ENCODE assay signal across 8 cellular contexts in the genomic region with DNA sequence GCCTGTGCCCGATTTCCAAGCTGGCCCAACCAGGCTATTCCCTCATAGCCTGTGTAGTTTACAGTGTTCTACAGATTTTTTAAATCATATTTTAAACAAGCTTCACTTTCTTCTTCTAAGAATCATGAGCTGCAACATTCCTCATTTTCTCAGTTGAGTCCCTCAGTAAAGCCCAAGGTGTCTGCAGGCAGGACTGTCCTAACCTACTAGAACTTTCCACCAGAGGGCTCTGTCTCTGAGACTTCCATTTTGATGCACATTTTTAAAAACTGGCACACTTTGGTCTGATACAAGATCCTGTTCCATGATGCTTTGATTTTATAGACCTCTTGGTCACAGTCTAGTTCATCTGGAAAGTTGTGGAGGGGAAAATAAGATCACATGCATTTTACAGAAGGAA. TPM values are rescaled to one million over a fixed set of nuclear protein-coding genes. Genes with fewer than 3 reads are reported as not detected.
DNase-seq lines count a peak whose midpoint lies in the region; ATAC-seq and TF ChIP-seq lines count a peak whose summit lies in the region.

No MANE protein-coding gene starts in this region.

- no peak overlapping the region for H3K4me3 ChIP-seq in CD4-positive, alpha-beta memory T cell (ENCODE audit: low read length in 2 of 2)
- no peak overlapping the region for H3K4me3 ChIP-seq in kidney epithelial cell (ENCODE audit: low read depth, low read length)

- intact Hi-C loops in CD4-positive, alpha-beta memory T cell (cut with micrococcal nuclease), result loop anchor here (1.0 to 5.0 kb wide), 5 partner anchors 24 to 133 kb away; no protein-coding TSS in a partner anchor
- intact Hi-C loops in sciatic nerve (cut with DNase I), result no loop called here

- H3K36me3 ChIP-seq in CD4-positive, alpha-beta memory T cell (ENCODE audit: insufficient read depth, low read length), result peaks cover 33% of the 10 kb centered on the region
- no peaks in the 10 kb centered on the region for H3K36me3 ChIP-seq in kidney epithelial cell (ENCODE audit: control insufficient read depth, insufficient read depth, low read length)

- no peaks in the 10 kb centered on the region for H3K27me3 ChIP-seq in CD4-positive, alpha-beta memory T cell (ENCODE audit: insufficient read depth, low read length)
- H3K27me3 ChIP-seq in kidney epithelial cell (ENCODE audit: control insufficient read depth, insufficient read depth, low read length), result no peaks in the 10 kb centered on the region

- POLR2A ChIA-PET in CD4-positive, alpha-beta memory T cell (lab: Charles Lee; ENCODE audit: partially characterized antibody), result interaction anchor here (0.8 to 6.6 kb wide), 11 partner anchors 10 to 116 kb away, joined by 3 to 92 read pairs (median 4); a partner anchor contains a TSS
- POLR2A ChIA-PET in activated CD8-positive, alpha-beta T cell treated with anti-CD3 and anti-CD28 coated beads, Interleukin-2, amount 10 ng/mL, durations not matched to agents 7 days and 5 days (lab: Charles Lee), result no interaction called here

- peak; percentile 53 for TF ChIP-seq CTCF in kidney epithelial cell (IDR thresholded peaks at IDR 0.05; ENCODE audit: insufficient read depth, low read length, poor library complexity, severe bottlenecking)

- peaks cover 0 to 1% (median 0%) of the 10 kb centered on the region in 8 donors for H3K9me3 Mint-ChIP-seq in CD4-positive, alpha-beta memory T cell
- H3K9me3 Mint-ChIP-seq in activated CD8-positive, alpha-beta T cell treated with anti-CD3 and anti-CD28 coated beads, Interleukin-2, amount 10 ng/mL, durations not matched to agents 7 days and 5 days (ENCODE audit: insufficient read depth), result no peaks in the 10 kb centered on the region

- peaks cover 63% of the 10 kb centered on the region for H3K4me1 ChIP-seq in CD4-positive, alpha-beta memory T cell (ENCODE audit: insufficient read depth, low read length)

- DNase-seq in CD4-positive, alpha-beta memory T cell, result peak; percentile 45 to 54 (median 51)
- peak; percentile 3 for DNase-seq in HCEC 1CT
- peak; percentile 45 for DNase-seq in activated CD8-positive, alpha-beta T cell treated with anti-CD3 and anti-CD28 coated beads, Interleukin-2, amount 10 ng/mL, durations not matched to agents 7 days and 5 days
- DNase-seq in kidney epithelial cell (ENCODE audit: low read depth), result no peak
- DNase-seq in sciatic nerve (ENCODE audit: low spot score), result no peak
- no peak for DNase-seq in NCI-H524 (lab: John Stamatoyannopoulos, UW)
- DNase-seq in globus pallidus (ENCODE audit: low spot score), result no peak
- no peak for DNase-seq in retina

- peaks cover 44 to 68% (median 56%) of the 10 kb centered on the region in 4 donors for H3K4me1 Mint-ChIP-seq in CD4-positive, alpha-beta memory T cell
- peaks cover 45% of the 10 kb centered on the region for H3K4me1 Mint-ChIP-seq in activated CD8-positive, alpha-beta T cell treated with anti-CD3 and anti-CD28 coated beads, Interleukin-2, amount 10 ng/mL, durations not matched to agents 7 days and 5 days (ENCODE audit: low read depth)

- peak overlapping the region; percentile 74 to 88 (median 84) for H3K27ac Mint-ChIP-seq in CD4-positive, alpha-beta memory T cell
- peak overlapping the region; percentile 30 for H3K27ac Mint-ChIP-seq in activated CD8-positive, alpha-beta T cell treated with anti-CD3 and anti-CD28 coated beads, Interleukin-2, amount 10 ng/mL, durations not matched to agents 7 days and 5 days

- peak overlapping the region in 4 of 8 donors; percentile 21 to 39 (median 28) for H3K4me3 Mint-ChIP-seq in CD4-positive, alpha-beta memory T cell
- no peak overlapping the region for H3K4me3 Mint-ChIP-seq in activated CD8-positive, alpha-beta T cell treated with anti-CD3 and anti-CD28 coated beads, Interleukin-2, amount 10 ng/mL, durations not matched to agents 7 days and 5 days

- H3K27ac ChIP-seq in CD4-positive, alpha-beta memory T cell (ENCODE audit: low read depth, low read length), result no peak overlapping the region

- no peaks in the 10 kb centered on the region for H3K27me3 Mint-ChIP-seq in CD4-positive, alpha-beta memory T cell
- H3K27me3 Mint-ChIP-seq in activated CD8-positive, alpha-beta T cell treated with anti-CD3 and anti-CD28 coated beads, Interleukin-2, amount 10 ng/mL, durations not matched to agents 7 days and 5 days (ENCODE audit: low read depth), result no peaks in the 10 kb centered on the region

- peak; percentile 30 for ATAC-seq in activated CD8-positive, alpha-beta T cell treated with anti-CD3 and anti-CD28 coated beads, Interleukin-2, amount 10 ng/mL, durations not matched to agents 7 days and 5 days
- ATAC-seq in sciatic nerve, result no peak

- CTCF ChIA-PET in CD4-positive, alpha-beta memory T cell (lab: Charles Lee; ENCODE audit: partially characterized antibody), result interaction anchor here (0.6 to 20.9 kb wide), 32 partner anchors 11 to 254 kb away, joined by 3 to 359 read pairs (median 6); a partner anchor contains a TSS
- CTCF ChIA-PET in activated CD8-positive, alpha-beta T cell treated with anti-CD3 and anti-CD28 coated beads, Interleukin-2, amount 10 ng/mL, durations not matched to agents 7 days and 5 days (lab: Charles Lee), result interaction anchor here (0.8 to 3.2 kb wide), 29 partner anchors 10 to 168 kb away, joined by 3 to 64 read pairs (median 6); a partner anchor contains a TSS

- H3K9me3 ChIP-seq in CD4-positive, alpha-beta memory T cell (ENCODE audit: control insufficient read depth in 1 of 2, low read length in 2 of 2), result no peaks in the 10 kb centered on the region

- peaks cover 31 to 39% of the 10 kb centered on the region in 2 donors for H3K36me3 Mint-ChIP-seq in CD4-positive, alpha-beta memory T cell
- peaks cover 17% of the 10 kb centered on the region for H3K36me3 Mint-ChIP-seq in activated CD8-positive, alpha-beta T cell treated with anti-CD3 and anti-CD28 coated beads, Interleukin-2, amount 10 ng/mL, durations not matched to agents 7 days and 5 days (ENCODE audit: low read depth)

RNA-seq across cellular contexts. Expression of a gene that starts 21.6 kb away (rescaled TPM):
- 10 to 100 TPM; 56.4 to 59.1 TPM for total RNA-seq in CD4-positive, alpha-beta memory T cell
- 100 to 1,000 TPM in 1 of 2 donors, 10 to 100 TPM in 1; 96.8 to 105 TPM for polyA plus RNA-seq in CD4-positive, alpha-beta memory T cell
- 10 to 100 TPM; 23.9 to 24.7 TPM for total RNA-seq in activated CD8-positive, alpha-beta T cell treated with anti-CD3 and anti-CD28 coated beads, Interleukin-2, amount 10 ng/mL, durations not matched to agents 7 days and 5 days
- total RNA-seq in kidney epithelial cell, result not detected in 2 replicates
- 0.85 TPM for total RNA-seq in sciatic nerve

RNA-seq across cellular contexts. Expression of a gene that starts 34.6 kb away (rescaled TPM):
- 10 to 100 TPM; 97.5 to 98.9 TPM for total RNA-seq in CD4-positive, alpha-beta memory T cell
- polyA plus RNA-seq in CD4-positive, alpha-beta memory T cell, result 10 to 100 TPM; 15.9 to 33.6 TPM
- total RNA-seq in activated CD8-positive, alpha-beta T cell treated with anti-CD3 and anti-CD28 coated beads, Interleukin-2, amount 10 ng/mL, durations not matched to agents 7 days and 5 days, result 10 to 100 TPM; 14.0 to 15.4 TPM
- not detected in 2 replicates for total RNA-seq in kidney epithelial cell
- total RNA-seq in sciatic nerve, result 13.5 TPM

Comparison
In these comparisons a context has a peak if more than half of its experiments do, and no peak if none do; other contexts are left out.
1. DNase-seq: peak in CD4-positive, alpha-beta memory T cell (5 of 5), HCEC 1CT (single experiment) and activated CD8-positive, alpha-beta T cell treated with anti-CD3 and anti-CD28 coated beads, Interleukin-2, amount 10 ng/mL, durations not matched to agents 7 days and 5 days (single experiment); none in kidney epithelial cell (single experiment), sciatic nerve (single experiment), NCI-H524 (0 of 2), globus pallidus (single experiment) and retina (single experiment).
2. RNA of a gene that starts 21.6 kb away (total RNA-seq): 56.4 to 59.1 TPM in CD4-positive, alpha-beta memory T cell and 23.9 to 24.7 TPM in activated CD8-positive, alpha-beta T cell treated with anti-CD3 and anti-CD28 coated beads, Interleukin-2, amount 10 ng/mL, durations not matched to agents 7 days and 5 days; 0.85 TPM in sciatic nerve (single experiment) and not detected in kidney epithelial cell; every median in the first group is over 10 times any median in the second.
3. RNA of a gene that starts 34.6 kb away (total RNA-seq): 97.5 to 98.9 TPM in CD4-positive, alpha-beta memory T cell, 14.0 to 15.4 TPM in activated CD8-positive, alpha-beta T cell treated with anti-CD3 and anti-CD28 coated beads, Interleukin-2, amount 10 ng/mL, durations not matched to agents 7 days and 5 days and 13.5 TPM in sciatic nerve (single experiment); not detected in kidney epithelial cell; every median in the first group is over 10 times any median in the second.